Comparison of ENCODE assay signal across 8 cellular contexts in genomic region chr12:93139028-93139665, GRCh38.
DNase-seq lines count a peak whose midpoint lies in the region; ATAC-seq, FAIRE-seq and TF ChIP-seq lines count a peak whose summit lies in the region.

No MANE protein-coding gene starts in this region.

- H3K27ac ChIP-seq in HepG2 (ENCODE audit: extremely low read length, insufficient read depth, low read length) (no peak overlapping the region), right lobe of liver (no peak overlapping the region), PC-3 (ENCODE audit: low read length) (peak overlapping the region; percentile 77)

- H4K20me1 ChIP-seq in HepG2 (ENCODE audit: insufficient read depth, low read length) (no peaks in the 10 kb centered on the region), PC-3 (ENCODE audit: low read length) (no peaks in the 10 kb centered on the region)

- no peak for TF ChIP-seq RAD21 in HepG2 (CRISPR knock-in tag; IDR thresholded peaks at IDR 0.05)

- H2AFZ ChIP-seq in HepG2 (ENCODE audit: low read length) (no peak overlapping the region), PC-3 (ENCODE audit: low read length) (no peak overlapping the region)

- H3K4me3 ChIP-seq in HepG2 (replicated peaks in 1 of 3; ENCODE audit: insufficient read depth in 1 of 3, low read depth in 2 of 3, low read length in 3 of 3) (no peak overlapping the region), right lobe of liver (no peak overlapping the region), PC-3 (ENCODE audit: low read length) (no peak overlapping the region)

- no peak for TF ChIP-seq EP300 in HepG2 (IDR thresholded peaks at IDR 0.05; ENCODE audit: low read depth in 2 of 2, low read length in 2 of 2)
- TF ChIP-seq EP300 in HepG2 (CRISPR knock-in tag; IDR thresholded peaks at IDR 0.05; ENCODE audit: borderline replicate concordance), result no peak

- no peak for DNase-seq in HepG2 (ENCODE audit: low spot score)
- no peak for DNase-seq in right lobe of liver
- DNase-seq in PC-3, result peak; percentile 32
- DNase-seq in activated T-cell treated with anti-CD3 and anti-CD28 coated beads, Interleukin-2, amount 50 U/mL, for 4 hours, result no peak
- no peak for DNase-seq in superior temporal gyrus (ENCODE audit: extremely low spot score)
- DNase-seq in middle frontal gyrus (ENCODE audit: extremely low spot score, low spot score), result no peak

- H3K36me3 ChIP-seq in HepG2 (replicated peaks in 1 of 2; ENCODE audit: control insufficient read depth in 1 of 2, insufficient read depth in 2 of 2, low read length in 2 of 2) (no peaks in the 10 kb centered on the region), right lobe of liver (no peaks in the 10 kb centered on the region), PC-3 (ENCODE audit: low read depth, low read length) (no peaks in the 10 kb centered on the region)

- TF ChIP-seq POLR2A in HepG2 (IDR thresholded peaks at IDR 0.05; ENCODE audit: insufficient read depth in 1 of 2, low read depth in 2 of 2, low read length in 2 of 2) (no peak), right lobe of liver (IDR thresholded peaks at IDR 0.05) (no peak)

- no peaks in the 10 kb centered on the region for H3K27me3 ChIP-seq in HepG2 (ENCODE audit: control insufficient read depth in 1 of 2, insufficient read depth in 2 of 2, low read length in 2 of 2)
- H3K27me3 ChIP-seq in right lobe of liver, result no peaks in the 10 kb centered on the region
- no peaks in the 10 kb centered on the region for H3K27me3 ChIP-seq in PC-3 (ENCODE audit: low read length)

- H3K9me3 ChIP-seq in HepG2 (ENCODE audit: low read length) (no peaks in the 10 kb centered on the region), right lobe of liver (no peaks in the 10 kb centered on the region), PC-3 (ENCODE audit: low read length) (no peaks in the 10 kb centered on the region)

- no peaks in the 10 kb centered on the region for H3K9me3 Mint-ChIP-seq in activated T-cell treated with anti-CD3 and anti-CD28 coated beads, Interleukin-2, amount 50 U/mL, for 4 hours

- H3K4me2 ChIP-seq in HepG2 (ENCODE audit: low read depth, low read length) (no peak overlapping the region), PC-3 (ENCODE audit: low read length) (peak overlapping the region; percentile 33; the same call in 1 of the 2 replicates)

- TF ChIP-seq CTCF in HepG2 (CRISPR knock-in tag; IDR thresholded peaks at IDR 0.05) (no peak), right lobe of liver (IDR thresholded peaks at IDR 0.05) (no peak), PC-3 (conservative IDR thresholded peaks at IDR 0.05; ENCODE audit: low read depth, low read length) (no peak)

- POLR2A ChIA-PET in HepG2 (lab: Yijun Ruan, JAX) (interaction anchor here (0.7 to 1.2 kb wide), 2 partner anchors 11 to 17 kb away, joined by 3 to 6 read pairs; no protein-coding TSS in a partner anchor), PC-3 (lab: Charles Lee; ENCODE audit: unreplicated experiment) (interaction anchor here (0.6 kb wide), 1 partner anchor 123 kb away, joined by 3 read pairs; no protein-coding TSS in a partner anchor)

- H3K79me2 ChIP-seq in HepG2 (ENCODE audit: insufficient read depth, low read length) (no peaks in the 10 kb centered on the region), PC-3 (ENCODE audit: low read length) (no peaks in the 10 kb centered on the region)

- H3K4me1 ChIP-seq in HepG2 (ENCODE audit: insufficient read depth, low read length), result peaks cover 79% of the 10 kb centered on the region
- peaks cover 0 to 42% (median 18%) of the 10 kb centered on the region in 4 donors for H3K4me1 ChIP-seq in right lobe of liver
- peaks cover 58% of the 10 kb centered on the region for H3K4me1 ChIP-seq in PC-3 (ENCODE audit: insufficient read depth, low read length)

- WGBS in HepG2 (ENCODE audit: low lambda C conversion rate), result 48% methylated on average over 1 of the region's 1 CpG
- WGBS in right lobe of liver (ENCODE audit: insufficient coverage, low coverage, low lambda C conversion rate, missing lambda C conversion rate), result 50% methylated on average over 1 of the region's 1 CpG

- CTCF ChIA-PET in HepG2 (lab: Yijun Ruan, JAX; ENCODE audit: low intra/inter-chr PET ratio, low total read pairs) (no interaction called here), PC-3 (lab: Charles Lee) (interaction anchor here (1.1 kb wide), 1 partner anchor 241 kb away, joined by 3 read pairs; no protein-coding TSS in a partner anchor)

- no peak overlapping the region for H3K4me3 Mint-ChIP-seq in activated T-cell treated with anti-CD3 and anti-CD28 coated beads, Interleukin-2, amount 50 U/mL, for 4 hours

- H3K36me3 Mint-ChIP-seq in activated T-cell treated with anti-CD3 and anti-CD28 coated beads, Interleukin-2, amount 50 U/mL, for 4 hours (ENCODE audit: insufficient read depth), result no peaks in the 10 kb centered on the region

- H3K9ac ChIP-seq in HepG2 (ENCODE audit: insufficient read depth, low read depth, low read length) (no peak overlapping the region), PC-3 (ENCODE audit: low read length) (no peak overlapping the region)

- in situ Hi-C loops in HepG2 (cut with HindIII; ENCODE audit: extremely low pct_ligation_motif_present, low pct_unique_long_range_greater_than_20kb), result loop anchor here (25.0 kb wide), 1 partner anchor 248 kb away; the partner anchor contains the start of gene NUDT4

- BruUV-seq in HepG2 (replicated peaks; lab: Mats Ljungman, UMichigan) (no TSS peak), PC-3 (replicated peaks; lab: Mats Ljungman, UMichigan) (no TSS peak)

- FAIRE-seq in HepG2 (lab: Jason Lieb, UNC), result no peak

- no peaks in the 10 kb centered on the region for H3F3A ChIP-seq in PC-3 (ENCODE audit: low read length, unreplicated experiment)

- H3K4me1 Mint-ChIP-seq in activated T-cell treated with anti-CD3 and anti-CD28 coated beads, Interleukin-2, amount 50 U/mL, for 4 hours (ENCODE audit: low read depth), result peaks cover 14% of the 10 kb centered on the region

- H3K9me2 ChIP-seq in PC-3 (replicated peaks; ENCODE audit: low read length), result no peaks in the 10 kb centered on the region

- intact Hi-C loops in HepG2 (cut with micrococcal nuclease; ENCODE audit: unreplicated experiment) (no loop called here), right lobe of liver (cut with DNase I) (no loop called here), PC-3 (cut with micrococcal nuclease) (loop anchor here (5.0 to 10.0 kb wide), 5 partner anchors 112 to 354 kb away; no protein-coding TSS in a partner anchor)

- no peaks in the 10 kb centered on the region for H3K27me3 Mint-ChIP-seq in activated T-cell treated with anti-CD3 and anti-CD28 coated beads, Interleukin-2, amount 50 U/mL, for 4 hours (ENCODE audit: low read depth)

- ATAC-seq in HepG2 (no peak), right lobe of liver (no peak), HG03039 (IDR thresholded peaks at IDR 0.05; ENCODE audit: unreplicated experiment) (peak; percentile 45), PC-3 (no peak), esophagus mucosa (no peak)
- no peak for ATAC-seq in activated T-cell treated with anti-CD3 and anti-CD28 coated beads, Interleukin-2, amount 50 U/mL, for 4 hours

TF ChIP-seq in HepG2, 621 proteins besides CTCF, POLR2A, EP300 and RAD21:
- 0 out of 2 replicates have a peak, but pooled peaks have one; percentile 25 for TF ChIP-seq ZNF644 (CRISPR knock-in tag; IDR thresholded peaks at IDR 0.05; ENCODE audit: low read depth)
- no peak for TF ChIP-seq GPBP1L1 (CRISPR knock-in tag; IDR thresholded peaks at IDR 0.05)
- no peak for TF ChIP-seq ZNF776 (CRISPR knock-in tag; IDR thresholded peaks at IDR 0.05)
TF ChIP-seq in HepG2: peak in this region for 1.
